15 cellular contexts compared by ENCODE assay signal in the genomic region with DNA sequence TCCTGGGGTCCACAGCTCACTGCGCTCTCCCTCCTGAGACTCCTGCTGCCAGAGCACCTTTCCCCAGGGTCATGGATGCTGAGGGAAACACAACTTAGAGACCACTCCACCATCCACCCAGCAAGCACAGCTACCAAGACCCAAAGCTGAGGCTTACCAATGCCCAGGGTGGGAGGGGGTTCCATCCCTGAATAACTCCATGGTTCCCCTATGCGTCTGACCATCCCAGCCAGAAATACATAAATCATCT. TPM values are rescaled to one million over a fixed set of nuclear protein-coding genes. Genes with fewer than 3 reads are reported as not detected.
DNase-seq lines count a peak whose midpoint lies in the region; ATAC-seq and TF ChIP-seq lines count a peak whose summit lies in the region.
"Had no signal": no experiment of that assay in that cellular context is flagged by ENCODE, and none has a peak within 500 bp of the region (broad histone marks: within the 10 kb centered on the region; RNA-seq: fewer than 3 reads in every experiment).

No MANE protein-coding gene starts in this region.

- CTCF ChIA-PET in activated CD4-positive, alpha-beta T cell treated with anti-CD3 and anti-CD28 coated beads for 36 hours (lab: Charles Lee): interaction anchor here (0.6 to 5.9 kb wide), 13 partner anchors 11 to 706 kb away, joined by 3 to 195 read pairs (median 4); no protein-coding TSS in a partner anchor

- intact Hi-C loops in activated CD4-positive, alpha-beta T cell treated with anti-CD3 and anti-CD28 coated beads for 36 hours (cut with DNase I, micrococcal nuclease): loop anchor here (10.0 kb wide), 4 partner anchors 238 to 838 kb away; no protein-coding TSS in a partner anchor

- H2AFZ ChIP-seq in OCI-LY1 (ENCODE audit: low read length) (no peak overlapping the region), osteoblast (ENCODE audit: low read length) (no peak overlapping the region)
- H2AFZ ChIP-seq: parathyroid adenoma had no signal

- no peaks in the 10 kb centered on the region for H3F3A ChIP-seq in OCI-LY1 (ENCODE audit: insufficient read depth, low read length)

- H4K20me1 ChIP-seq in OCI-LY1 (ENCODE audit: insufficient read depth, low read length) (no peaks in the 10 kb centered on the region), osteoblast (ENCODE audit: insufficient read depth, low read length) (no peaks in the 10 kb centered on the region)

- ATAC-seq in activated CD4-positive, alpha-beta T cell treated with anti-CD3 and anti-CD28 coated beads for 36 hours: no peak
- no peak for ATAC-seq in activated naive CD8-positive, alpha-beta T cell treated with anti-CD3 and anti-CD28 coated beads, Interleukin-2, amount 10 ng/mL, durations not matched to agents 7 days and 5 days (ENCODE audit: low read depth)
- ATAC-seq in GM21825 (IDR thresholded peaks at IDR 0.05; ENCODE audit: unreplicated experiment): no peak

- H3K36me3 Mint-ChIP-seq in activated CD4-positive, alpha-beta T cell treated with anti-CD3 and anti-CD28 coated beads for 36 hours (ENCODE audit: low read depth): peaks cover 59% of the 10 kb centered on the region
- peaks cover 58% of the 10 kb centered on the region for H3K36me3 Mint-ChIP-seq in activated naive CD8-positive, alpha-beta T cell treated with anti-CD3 and anti-CD28 coated beads, Interleukin-2, amount 10 ng/mL, durations not matched to agents 7 days and 5 days
- H3K36me3 Mint-ChIP-seq: mesothelial cell of epicardium had no signal

- H3K9ac ChIP-seq in OCI-LY1 (ENCODE audit: low read length): no peak overlapping the region
- H3K9ac ChIP-seq: parathyroid adenoma had no signal

- H3K9me3 Mint-ChIP-seq in activated CD4-positive, alpha-beta T cell treated with anti-CD3 and anti-CD28 coated beads for 36 hours (ENCODE audit: low read depth): no peaks in the 10 kb centered on the region
- no peaks in the 10 kb centered on the region for H3K9me3 Mint-ChIP-seq in activated naive CD8-positive, alpha-beta T cell treated with anti-CD3 and anti-CD28 coated beads, Interleukin-2, amount 10 ng/mL, durations not matched to agents 7 days and 5 days
- H3K9me3 Mint-ChIP-seq: HFFc6, mesothelial cell of epicardium had no signal

- no peaks in the 10 kb centered on the region for H3K27me3 ChIP-seq in OCI-LY1 (ENCODE audit: insufficient read depth, low read length)
- no peaks in the 10 kb centered on the region for H3K27me3 ChIP-seq in osteoblast (ENCODE audit: insufficient read depth, low read length)

- peak overlapping the region; percentile 99 for H3K27ac Mint-ChIP-seq in activated CD4-positive, alpha-beta T cell treated with anti-CD3 and anti-CD28 coated beads for 36 hours
- peak overlapping the region; percentile 99 for H3K27ac Mint-ChIP-seq in activated naive CD8-positive, alpha-beta T cell treated with anti-CD3 and anti-CD28 coated beads, Interleukin-2, amount 10 ng/mL, durations not matched to agents 7 days and 5 days
- H3K27ac Mint-ChIP-seq: HFFc6, mesothelial cell of epicardium had no signal

- H3K4me1 ChIP-seq in OCI-LY1 (ENCODE audit: insufficient read depth, low read length, severe bottlenecking) (peaks cover 70% of the 10 kb centered on the region), osteoblast (ENCODE audit: insufficient read depth, low read length) (peaks cover 23% of the 10 kb centered on the region)

- no peaks in the 10 kb centered on the region for H3K9me2 ChIP-seq in OCI-LY1 (ENCODE audit: low read depth, low read length)

- peaks cover 46% of the 10 kb centered on the region for H3K36me3 ChIP-seq in OCI-LY1 (ENCODE audit: insufficient read depth, low read length)
- H3K36me3 ChIP-seq in osteoblast (ENCODE audit: insufficient read depth, low read length): no peaks in the 10 kb centered on the region

- H3K79me2 ChIP-seq in OCI-LY1 (ENCODE audit: insufficient read depth, low read length) (no peaks in the 10 kb centered on the region), osteoblast (ENCODE audit: insufficient read depth, low read length) (no peaks in the 10 kb centered on the region)
- H3K79me2 ChIP-seq: parathyroid adenoma had no signal

- peak; percentile 26 for DNase-seq in activated CD4-positive, alpha-beta T cell treated with anti-CD3 and anti-CD28 coated beads for 36 hours
- no peak for DNase-seq in activated CD4-positive, alpha-beta T cell treated with anti-CD3 and anti-CD28 coated beads, Interleukin-2, amount 50 U/mL, for 48 hours
- no peak for DNase-seq in activated naive CD8-positive, alpha-beta T cell treated with anti-CD3 and anti-CD28 coated beads, Interleukin-2, amount 10 ng/mL, durations not matched to agents 7 days and 5 days
- DNase-seq in osteoblast (ENCODE audit: insufficient read length, low spot score, missing footprints) (peak; percentile 14), DMS114 treated with DMSO at 0.1 percent for 48 hours (lab: John Stamatoyannopoulos, UW; ENCODE audit: unreplicated experiment) (no peak), NCI-H2107 treated with DMSO at 0.1 percent for 48 hours (lab: John Stamatoyannopoulos, UW; ENCODE audit: unreplicated experiment) (no peak)
- DNase-seq: dermis blood vessel endothelial cell, HFFc6, NCI-H1048, NCI-H2227 treated with DMSO at 0.1 percent for 48 hours had no signal

- H3K27me3 Mint-ChIP-seq in activated CD4-positive, alpha-beta T cell treated with anti-CD3 and anti-CD28 coated beads for 36 hours: no peaks in the 10 kb centered on the region
- H3K27me3 Mint-ChIP-seq in activated naive CD8-positive, alpha-beta T cell treated with anti-CD3 and anti-CD28 coated beads, Interleukin-2, amount 10 ng/mL, durations not matched to agents 7 days and 5 days: no peaks in the 10 kb centered on the region

- POLR2A ChIA-PET in activated CD4-positive, alpha-beta T cell treated with anti-CD3 and anti-CD28 coated beads for 36 hours (lab: Charles Lee): interaction anchor here (0.6 to 1.6 kb wide), 6 partner anchors 11 to 45 kb away, joined by 3 to 5 read pairs (median 3); no protein-coding TSS in a partner anchor
- POLR2A ChIA-PET in activated naive CD8-positive, alpha-beta T cell treated with anti-CD3 and anti-CD28 coated beads, Interleukin-2, amount 10 ng/mL, durations not matched to agents 7 days and 5 days (lab: Charles Lee): interaction anchor here (0.7 to 13.3 kb wide), 15 partner anchors 10 to 692 kb away, joined by 3 to 646 read pairs (median 6); partner anchors contain the start of genes ABHD4 and DAD1

- peak overlapping the region; percentile 71 for H3K4me3 Mint-ChIP-seq in activated CD4-positive, alpha-beta T cell treated with anti-CD3 and anti-CD28 coated beads for 36 hours
- H3K4me3 Mint-ChIP-seq in activated naive CD8-positive, alpha-beta T cell treated with anti-CD3 and anti-CD28 coated beads, Interleukin-2, amount 10 ng/mL, durations not matched to agents 7 days and 5 days: peak overlapping the region; percentile 86
- H3K4me3 Mint-ChIP-seq: HFFc6, mesothelial cell of epicardium had no signal

- H3K9me3 ChIP-seq in OCI-LY1 (ENCODE audit: low read length) (no peaks in the 10 kb centered on the region), osteoblast (ENCODE audit: low read depth, low read length) (no peaks in the 10 kb centered on the region)

- TF ChIP-seq CTCF in OCI-LY1 (IDR thresholded peaks at IDR 0.05; ENCODE audit: low read length) (no peak), osteoblast (IDR thresholded peaks at IDR 0.05; ENCODE audit: extremely low read depth, low read depth, low read length) (no peak)

- H3K4me3 ChIP-seq in OCI-LY1 (ENCODE audit: low read depth, low read length, poor library complexity, severe bottlenecking) (no peak overlapping the region), osteoblast (ENCODE audit: insufficient read depth, low read length) (no peak overlapping the region)

- peaks cover 83% of the 10 kb centered on the region for H3K4me1 Mint-ChIP-seq in activated CD4-positive, alpha-beta T cell treated with anti-CD3 and anti-CD28 coated beads for 36 hours
- peaks cover 87% of the 10 kb centered on the region for H3K4me1 Mint-ChIP-seq in activated naive CD8-positive, alpha-beta T cell treated with anti-CD3 and anti-CD28 coated beads, Interleukin-2, amount 10 ng/mL, durations not matched to agents 7 days and 5 days

- peak overlapping the region; percentile 69 for H3K27ac ChIP-seq in OCI-LY1 (ENCODE audit: low read depth, low read length, poor library complexity, severe bottlenecking)
- no peak overlapping the region for H3K27ac ChIP-seq in osteoblast (ENCODE audit: low read depth, low read length)
- H3K27ac ChIP-seq: parathyroid adenoma, VCaP had no signal

- H3K4me2 ChIP-seq in OCI-LY1 (ENCODE audit: low read length) (no peak overlapping the region), osteoblast (ENCODE audit: insufficient read depth, low read length) (no peak overlapping the region)

RNA-seq across cellular contexts. Expression of gene DAD1, which starts 36.3 kb away (rescaled TPM):
- 100 to 1,000 TPM; 265 to 302 TPM for total RNA-seq in activated CD4-positive, alpha-beta T cell treated with anti-CD3 and anti-CD28 coated beads for 36 hours
- total RNA-seq in activated naive CD8-positive, alpha-beta T cell treated with anti-CD3 and anti-CD28 coated beads, Interleukin-2, amount 10 ng/mL, durations not matched to agents 7 days and 5 days: 100 to 1,000 TPM; 124 to 148 TPM
- 213 and 272 TPM in 2 replicates for total RNA-seq in osteoblast

RNA-seq across cellular contexts. Expression of gene ABHD4, which starts 45.3 kb away (rescaled TPM):
- 10 to 100 TPM in 1 of 2 experiments, 1 to 10 TPM in 1; 8.3 to 10.5 TPM for total RNA-seq in activated CD4-positive, alpha-beta T cell treated with anti-CD3 and anti-CD28 coated beads for 36 hours
- total RNA-seq in activated naive CD8-positive, alpha-beta T cell treated with anti-CD3 and anti-CD28 coated beads, Interleukin-2, amount 10 ng/mL, durations not matched to agents 7 days and 5 days: 10 to 100 TPM; 13.0 to 17.9 TPM
- total RNA-seq in osteoblast: 52.1 and 54.2 TPM in 2 replicates

Comparison
In these comparisons a context has a peak if more than half of its experiments do, and no peak if none do; other contexts are left out.
1. DNase-seq: peak in activated CD4-positive, alpha-beta T cell treated with anti-CD3 and anti-CD28 coated beads for 36 hours (single experiment) and osteoblast (single experiment); none in activated CD4-positive, alpha-beta T cell treated with anti-CD3 and anti-CD28 coated beads, Interleukin-2, amount 50 U/mL, for 48 hours (0 of 2), activated naive CD8-positive, alpha-beta T cell treated with anti-CD3 and anti-CD28 coated beads, Interleukin-2, amount 10 ng/mL, durations not matched to agents 7 days and 5 days (single experiment), DMS114 treated with DMSO at 0.1 percent for 48 hours (single experiment) and NCI-H2107 treated with DMSO at 0.1 percent for 48 hours (single experiment).